1 cellular context compared by ENCODE assay signal in genomic region chr20:1274485-1275313, GRCh38.
TF ChIP-seq lines count a peak whose summit lies in the region.

No MANE protein-coding gene starts in this region.

TF ChIP-seq in GM23338, 12 proteins besides CTCF, POLR2A, EP300 and RAD21:
- no peak for TF ChIP-seq ZNF462 (CRISPR knock-in tag; IDR thresholded peaks at IDR 0.05)
- no peak for TF ChIP-seq REST (IDR thresholded peaks at IDR 0.05; ENCODE audit: unreplicated experiment)
- TF ChIP-seq EZH2phosphoT487 (IDR thresholded peaks at IDR 0.05; ENCODE audit: unreplicated experiment), result no peak
- TF ChIP-seq STAT1 (IDR thresholded peaks at IDR 0.05; ENCODE audit: unreplicated experiment), result no peak
- TF ChIP-seq ZNF114 (CRISPR knock-in tag; IDR thresholded peaks at IDR 0.05), result no peak
- no peak for TF ChIP-seq JUNB (IDR thresholded peaks at IDR 0.05; ENCODE audit: unreplicated experiment)
- no peak for TF ChIP-seq NANOG (IDR thresholded peaks at IDR 0.05; ENCODE audit: borderline replicate concordance)
- no peak for TF ChIP-seq ETS1 (IDR thresholded peaks at IDR 0.05)
- TF ChIP-seq EZH2 (IDR thresholded peaks at IDR 0.05; ENCODE audit: low read depth, unreplicated experiment), result no peak
TF ChIP-seq in GM23338: peak in this region for 0.
